ENCODE assay signal across 8 cellular contexts in genomic region chr1:205591522-205592351, GRCh38. TPM values are rescaled to one million over a fixed set of nuclear protein-coding genes. Genes with fewer than 3 reads are reported as not detected.
A peak's percentile ranks its signal among the peaks of the same experiment; 100 is the strongest.
DNase-seq lines count a peak whose midpoint lies in the region; TF ChIP-seq lines count a peak whose summit lies in the region.

No MANE protein-coding gene starts in this region.

- 1 to 2% methylated on average over 22 to 40 of the region's 40 CpGs for WGBS in testis, 2 donors

- DNase-seq in GDM1 (lab: John Stamatoyannopoulos, UW) (peak; percentile 70), HEK293T (ENCODE audit: extremely low spot score) (peak; percentile 95), NAMALWA (ENCODE audit: low spot score) (peak; percentile 88), SK-MEL-5 (ENCODE audit: low read depth, low spot score) (peak; percentile 83), glomerular visceral epithelial cell (ENCODE audit: extremely low spot score) (peak; percentile 86), osteoblast (ENCODE audit: insufficient read length, low spot score, missing footprints) (peak; percentile 95), testis (peak; percentile 92)
- DNase-seq in activated naive CD4-positive, alpha-beta T cell treated with anti-CD3 and anti-CD28 coated beads, Interleukin-2, amount 10 ng/mL, durations not matched to agents 7 days and 5 days = peak; percentile 93

- peaks cover 5% of the 10 kb centered on the region for H3K4me1 ChIP-seq in osteoblast (ENCODE audit: insufficient read depth, low read length)
- peaks cover 3% of the 10 kb centered on the region for H3K4me1 ChIP-seq in testis

- H3K9me3 ChIP-seq in osteoblast (ENCODE audit: low read depth, low read length) (no peaks in the 10 kb centered on the region), testis (no peaks in the 10 kb centered on the region)

- H2AFZ ChIP-seq in osteoblast (ENCODE audit: low read length) = peak overlapping the region; percentile 98

- H3K36me3 Mint-ChIP-seq in activated naive CD4-positive, alpha-beta T cell treated with anti-CD3 and anti-CD28 coated beads, Interleukin-2, amount 10 ng/mL, durations not matched to agents 7 days and 5 days = peaks cover 19% of the 10 kb centered on the region

- peak; percentile 95 for TF ChIP-seq CTCF in osteoblast (IDR thresholded peaks at IDR 0.05; ENCODE audit: extremely low read depth, low read depth, low read length)
- peak; percentile 92 to 96 (median 93) for TF ChIP-seq CTCF in testis (IDR thresholded peaks at IDR 0.05)

- H3K27ac ChIP-seq in osteoblast (ENCODE audit: low read depth, low read length) (peak overlapping the region; percentile 41), testis (no peak overlapping the region)

- H4K20me1 ChIP-seq in osteoblast (ENCODE audit: insufficient read depth, low read length) = no peaks in the 10 kb centered on the region

- peak overlapping the region; percentile 84 for H3K4me3 Mint-ChIP-seq in activated naive CD4-positive, alpha-beta T cell treated with anti-CD3 and anti-CD28 coated beads, Interleukin-2, amount 10 ng/mL, durations not matched to agents 7 days and 5 days

- TF ChIP-seq POLR2A in testis (IDR thresholded peaks at IDR 0.05) = no peak

- H3K36me3 ChIP-seq in osteoblast (ENCODE audit: insufficient read depth, low read length) (no peaks in the 10 kb centered on the region), testis (ENCODE audit: low read depth, missing control alignments) (no peaks in the 10 kb centered on the region)

- peaks cover 56% of the 10 kb centered on the region for H3K4me1 Mint-ChIP-seq in activated naive CD4-positive, alpha-beta T cell treated with anti-CD3 and anti-CD28 coated beads, Interleukin-2, amount 10 ng/mL, durations not matched to agents 7 days and 5 days

- CTCF ChIA-PET in HEK293T (lab: Yijun Ruan, JAX) = interaction anchor here (0.5 to 6.6 kb wide), 18 partner anchors 9 to 222 kb away, joined by 3 to 146 read pairs (median 4); partner anchors contain the start of gene ELK4
- CTCF ChIA-PET in activated naive CD4-positive, alpha-beta T cell treated with anti-CD3 and anti-CD28 coated beads, Interleukin-2, amount 10 ng/mL, durations not matched to agents 7 days and 5 days (lab: Charles Lee) = interaction anchor here (0.8 to 9.7 kb wide), 34 partner anchors 8 to 386 kb away, joined by 3 to 337 read pairs (median 4); partner anchors contain the start of genes CDK18 and ELK4

- peaks cover 9% of the 10 kb centered on the region for H3K27me3 Mint-ChIP-seq in activated naive CD4-positive, alpha-beta T cell treated with anti-CD3 and anti-CD28 coated beads, Interleukin-2, amount 10 ng/mL, durations not matched to agents 7 days and 5 days

- H3K4me2 ChIP-seq in osteoblast (ENCODE audit: insufficient read depth, low read length) = peak overlapping the region; percentile 93

- H3K4me3 ChIP-seq in osteoblast (ENCODE audit: insufficient read depth, low read length) = peak overlapping the region; percentile 71
- H3K4me3 ChIP-seq in testis = peak overlapping the region; percentile 29 to 54

- in situ Hi-C loops in SK-MEL-5 (cut with HindIII; ENCODE audit: low pct_unique_long_range_greater_than_20kb, low sequenced_read_pairs) = no loop called here

- intact Hi-C loops in testis (cut with DNase I; ENCODE audit: low total_unique reads) = loop anchor here (2.0 kb wide), 1 partner anchor 41 kb away; the partner anchor contains the start of gene ELK4

- peaks cover 3% of the 10 kb centered on the region for H3K27me3 ChIP-seq in osteoblast (ENCODE audit: insufficient read depth, low read length)
- H3K27me3 ChIP-seq in testis = no peaks in the 10 kb centered on the region

- H3K9me3 Mint-ChIP-seq in activated naive CD4-positive, alpha-beta T cell treated with anti-CD3 and anti-CD28 coated beads, Interleukin-2, amount 10 ng/mL, durations not matched to agents 7 days and 5 days = no peaks in the 10 kb centered on the region

- H3K27ac Mint-ChIP-seq in activated naive CD4-positive, alpha-beta T cell treated with anti-CD3 and anti-CD28 coated beads, Interleukin-2, amount 10 ng/mL, durations not matched to agents 7 days and 5 days = peak overlapping the region; percentile 89

- H3K79me2 ChIP-seq in osteoblast (ENCODE audit: insufficient read depth, low read length) = no peaks in the 10 kb centered on the region

- POLR2A ChIA-PET in HEK293T (lab: Yijun Ruan, JAX) = interaction anchor here (0.6 to 3.7 kb wide), 5 partner anchors 17 to 195 kb away, joined by 3 to 35 read pairs (median 3); partner anchors contain the start of gene ELK4

TF ChIP-seq in HEK293T, 16 proteins besides CTCF, POLR2A, EP300 and RAD21:
- no peak for TF ChIP-seq HDGF (IDR thresholded peaks at IDR 0.05; ENCODE audit: borderline replicate concordance)

RNA-seq across cellular contexts. Expression of gene ELK4, which starts 40.1 kb away (rescaled TPM):
- 15.5 and 17.6 TPM in 2 replicates for total RNA-seq in SK-MEL-5 (2014; rRNA removed; shearing (Covaris generic))
- 9.5 and 14.3 TPM in 2 replicates for polyA plus RNA-seq in SK-MEL-5 (2015; cell fraction: cytosol; rRNA removed)
- polyA plus RNA-seq in SK-MEL-5 (2015; cell fraction: nucleus; rRNA removed) = 24.7 and 30.3 TPM in 2 replicates
- 27.1 and 30.4 TPM in 2 replicates for total RNA-seq in osteoblast
- 10 to 100 TPM; 20.5 to 25.4 TPM for total RNA-seq in testis
- 20.4 TPM for polyA plus RNA-seq in testis (ENCODE audit: insufficient read depth, low read depth, low replicate concordance)
